8 cellular contexts compared by ENCODE assay signal in genomic region chr16:30567160-30567990, GRCh38. TPM values are rescaled to one million over a fixed set of nuclear protein-coding genes. Genes with fewer than 3 reads are reported as not detected.
DNase-seq lines count a peak whose midpoint lies in the region; ATAC-seq and TF ChIP-seq lines count a peak whose summit lies in the region.

No MANE protein-coding gene starts in this region.

- H3K27me3 Mint-ChIP-seq in MCF 10A (ENCODE audit: insufficient read depth, unreplicated experiment) = no peaks in the 10 kb centered on the region
- H3K27me3 Mint-ChIP-seq in activated T-helper 17 cell treated with anti-CD3 and anti-CD28 coated beads, Interleukin-2, amount 50 U/mL, for 72 hours = no peaks in the 10 kb centered on the region
- H3K27me3 Mint-ChIP-seq in mesothelial cell of epicardium (ENCODE audit: low read depth) = no peaks in the 10 kb centered on the region

- BruUV-seq in MCF 10A (replicated peaks; lab: Mats Ljungman, UMichigan) = no TSS peak

- no peaks in the 10 kb centered on the region for H3K36me3 ChIP-seq in breast epithelium

- peaks cover 9% of the 10 kb centered on the region for H3K36me3 Mint-ChIP-seq in MCF 10A (ENCODE audit: insufficient read depth, unreplicated experiment)
- no peaks in the 10 kb centered on the region for H3K36me3 Mint-ChIP-seq in activated T-helper 17 cell treated with anti-CD3 and anti-CD28 coated beads, Interleukin-2, amount 50 U/mL, for 72 hours (ENCODE audit: low read depth)
- H3K36me3 Mint-ChIP-seq in mesothelial cell of epicardium = no peaks in the 10 kb centered on the region

- DNase-seq in MCF 10A (ENCODE audit: unreplicated experiment) (peak; percentile 85), breast epithelium (ENCODE audit: low spot score in 2 of 2) (no peak), mesothelial cell of epicardium (ENCODE audit: low spot score in 2 of 2, unreplicated experiment in 2 of 2) (no peak), mucosa of gallbladder (ENCODE audit: low spot score) (no peak), NCI-H526 (lab: John Stamatoyannopoulos, UW) (no peak), NCI-H1417 treated with DMSO at 0.1 percent for 48 hours (lab: John Stamatoyannopoulos, UW) (no peak)

- intact Hi-C loops in MCF 10A (cut with micrococcal nuclease) = no loop called here
- intact Hi-C loops in breast epithelium (cut with DNase I; ENCODE audit: low total_unique reads) = no loop called here

- TF ChIP-seq POLR2A in breast epithelium (IDR thresholded peaks at IDR 0.05) = no peak

- no peaks in the 10 kb centered on the region for H3K27me3 ChIP-seq in breast epithelium

- H3K4me1 ChIP-seq in breast epithelium = peaks cover 3 to 8% of the 10 kb centered on the region in 2 donors

- H3K4me1 Mint-ChIP-seq in MCF 10A (ENCODE audit: insufficient read depth, unreplicated experiment) (peaks cover 24% of the 10 kb centered on the region), mesothelial cell of epicardium (peaks cover 23% of the 10 kb centered on the region)
- H3K4me1 Mint-ChIP-seq in activated T-helper 17 cell treated with anti-CD3 and anti-CD28 coated beads, Interleukin-2, amount 50 U/mL, for 72 hours = peaks cover 24% of the 10 kb centered on the region

- H3K9me3 Mint-ChIP-seq in MCF 10A (ENCODE audit: unreplicated experiment) (no peaks in the 10 kb centered on the region), mesothelial cell of epicardium (no peaks in the 10 kb centered on the region)
- no peaks in the 10 kb centered on the region for H3K9me3 Mint-ChIP-seq in activated T-helper 17 cell treated with anti-CD3 and anti-CD28 coated beads, Interleukin-2, amount 50 U/mL, for 72 hours

- ATAC-seq in activated T-helper 17 cell treated with anti-CD3 and anti-CD28 coated beads, Interleukin-2, amount 50 U/mL, for 72 hours (replicated peaks) = peak; percentile 77
- no peak for ATAC-seq in HG02870 (IDR thresholded peaks at IDR 0.05; ENCODE audit: unreplicated experiment)

- TF ChIP-seq CTCF in MCF 10A (IDR thresholded peaks at IDR 0.05; ENCODE audit: unreplicated experiment) (no peak), breast epithelium (IDR thresholded peaks at IDR 0.05) (no peak), mesothelial cell of epicardium (IDR thresholded peaks at IDR 0.05; ENCODE audit: unreplicated experiment) (no peak)

- H3K4me3 Mint-ChIP-seq in MCF 10A (ENCODE audit: unreplicated experiment) = peak overlapping the region; percentile 34
- peak overlapping the region; percentile 88 for H3K4me3 Mint-ChIP-seq in activated T-helper 17 cell treated with anti-CD3 and anti-CD28 coated beads, Interleukin-2, amount 50 U/mL, for 72 hours
- no peak overlapping the region for H3K4me3 Mint-ChIP-seq in mesothelial cell of epicardium

- CTCF ChIA-PET in MCF 10A (lab: Yijun Ruan, JAX) = interaction anchor here (0.6 to 3.0 kb wide), 5 partner anchors 26 to 137 kb away, joined by 3 to 11 read pairs (median 3); partner anchors contain the start of gene DCTPP1

- no peaks in the 10 kb centered on the region for H3K9me3 ChIP-seq in breast epithelium

- no peak overlapping the region for H3K4me3 ChIP-seq in breast epithelium

- POLR2A ChIA-PET in MCF 10A (lab: Yijun Ruan, JAX) = interaction anchor here (0.9 to 4.3 kb wide), 9 partner anchors 9 to 196 kb away, joined by 3 to 34 read pairs (median 4); partner anchors contain the start of genes DCTPP1, TBC1D10B, ZNF747 and ZNF764

- no peak overlapping the region for H3K27ac ChIP-seq in breast epithelium

- H3K27ac Mint-ChIP-seq in MCF 10A (ENCODE audit: low read depth, unreplicated experiment) (peak overlapping the region; percentile 95), mesothelial cell of epicardium (peak overlapping the region; percentile 87)
- peak overlapping the region; percentile 91 for H3K27ac Mint-ChIP-seq in activated T-helper 17 cell treated with anti-CD3 and anti-CD28 coated beads, Interleukin-2, amount 50 U/mL, for 72 hours

RNA-seq across cellular contexts. Expression of gene ZNF688, which starts 4.1 kb away (rescaled TPM):
- total RNA-seq in MCF 10A (2022) = 9.0 and 11.6 TPM in 2 replicates
- total RNA-seq in breast epithelium = 10 to 100 TPM; 17.4 to 18.4 (median 18.4) TPM
- total RNA-seq in activated T-helper 17 cell treated with anti-CD3 and anti-CD28 coated beads, Interleukin-2, amount 50 U/mL, for 72 hours = 1 to 10 TPM; 7.3 to 9.7 TPM
- total RNA-seq in mesothelial cell of epicardium = 10.1 to 12.0 TPM (median 11.3 TPM) in 3 replicates
- 23.5 TPM for total RNA-seq in mucosa of gallbladder

RNA-seq across cellular contexts. Expression of gene ZNF764, which starts 9.2 kb away (rescaled TPM):
- total RNA-seq in MCF 10A (2022) = 8.3 and 10.6 TPM in 2 replicates
- 1 to 10 TPM; 4.0 to 8.2 (median 7.5) TPM for total RNA-seq in breast epithelium
- 10 to 100 TPM; 13.8 to 14.1 TPM for total RNA-seq in activated T-helper 17 cell treated with anti-CD3 and anti-CD28 coated beads, Interleukin-2, amount 50 U/mL, for 72 hours
- total RNA-seq in mesothelial cell of epicardium = 16.5 to 18.2 TPM (median 17.0 TPM) in 3 replicates
- 12.1 TPM for total RNA-seq in mucosa of gallbladder

RNA-seq across cellular contexts. Expression of gene ZNF785, which starts 18.1 kb away (rescaled TPM):
- total RNA-seq in MCF 10A (2022) (12.8 and 16.3 TPM in 2 replicates), breast epithelium (10 to 100 TPM in 2 of 3 donors, 1 to 10 TPM in 1; 6.7 to 14.4 (median 12.0) TPM), mesothelial cell of epicardium (28.0 to 31.9 TPM (median 29.0 TPM) in 3 replicates), mucosa of gallbladder (24.0 TPM)
- total RNA-seq in activated T-helper 17 cell treated with anti-CD3 and anti-CD28 coated beads, Interleukin-2, amount 50 U/mL, for 72 hours = 10 to 100 TPM; 10.5 to 15.5 TPM

RNA-seq across cellular contexts. Expression of gene ZNF747, which starts 32.7 kb away (rescaled TPM):
- 13.7 TPM in 2 replicates for total RNA-seq in MCF 10A (2022)
- 10 to 100 TPM; 10.7 to 14.7 (median 13.2) TPM for total RNA-seq in breast epithelium
- 10 to 100 TPM in 1 of 2 donors, 1 to 10 TPM in 1; 6.9 to 12.9 TPM for total RNA-seq in activated T-helper 17 cell treated with anti-CD3 and anti-CD28 coated beads, Interleukin-2, amount 50 U/mL, for 72 hours
- 12.4 to 16.4 TPM (median 15.2 TPM) in 3 replicates for total RNA-seq in mesothelial cell of epicardium
- total RNA-seq in mucosa of gallbladder = 11.9 TPM

RNA-seq across cellular contexts. Expression of gene ZNF768, which starts 41.0 kb away (rescaled TPM):
- total RNA-seq in MCF 10A (2022) (38.6 and 39.3 TPM in 2 replicates), breast epithelium (10 to 100 TPM; 23.3 to 33.2 (median 29.8) TPM), mesothelial cell of epicardium (41.2 to 42.2 TPM (median 41.9 TPM) in 3 replicates), mucosa of gallbladder (61.1 TPM)
- total RNA-seq in activated T-helper 17 cell treated with anti-CD3 and anti-CD28 coated beads, Interleukin-2, amount 50 U/mL, for 72 hours = 1 to 10 TPM; 3.7 to 5.3 TPM
